In the genomic region with DNA sequence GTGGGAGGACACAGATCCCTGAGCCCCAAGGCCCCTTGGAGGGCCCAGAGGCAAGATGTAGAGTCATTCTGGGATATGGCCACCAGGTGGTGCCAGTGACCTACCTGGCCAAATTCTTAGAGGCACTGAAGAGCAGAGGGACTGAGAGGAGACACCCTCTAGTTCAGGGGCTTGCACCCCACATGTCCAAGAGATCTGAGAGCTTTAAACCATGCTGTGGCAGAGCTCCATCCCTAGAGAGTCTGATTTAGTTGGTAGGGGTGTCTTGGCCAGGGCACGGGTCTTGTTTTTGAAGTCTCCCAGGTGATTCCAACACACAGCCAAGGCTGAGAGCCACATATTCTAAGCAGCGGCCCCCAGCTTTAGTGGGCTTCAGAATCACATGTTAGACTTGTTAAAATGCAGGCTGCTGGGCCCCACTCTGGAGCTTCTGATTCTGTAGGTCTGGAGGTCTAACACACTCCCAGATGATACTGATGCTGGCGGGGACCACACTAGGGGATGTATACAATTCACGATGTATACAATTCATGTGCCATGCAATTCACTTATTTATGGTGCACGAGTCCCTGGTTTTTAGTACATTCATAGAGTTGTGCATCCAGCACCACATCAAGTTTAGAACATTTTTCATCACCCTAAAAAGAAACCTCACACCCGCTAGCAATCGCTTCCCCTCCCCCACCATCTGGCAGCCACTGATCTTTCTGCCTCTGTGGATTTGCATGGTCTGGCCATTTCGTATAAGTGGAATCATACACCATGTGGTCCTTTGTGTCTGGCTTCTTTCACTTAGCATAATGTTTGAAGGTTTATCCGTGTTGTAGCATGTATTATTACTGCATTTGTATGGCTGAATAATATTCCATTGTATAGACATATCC, we compare ENCODE assay signal across 9 cellular contexts. TPM values are rescaled to one million over a fixed set of nuclear protein-coding genes. Genes with fewer than 3 reads are reported as not detected.
DNase-seq lines count a peak whose midpoint lies in the region; ATAC-seq and TF ChIP-seq lines count a peak whose summit lies in the region.
"Had no signal": no experiment of that assay in that cellular context is flagged by ENCODE, and none has a peak within 500 bp of the region (broad histone marks: within the 10 kb centered on the region; RNA-seq: fewer than 3 reads in every experiment).

No MANE protein-coding gene starts in this region.

- POLR2A ChIA-PET in Caco-2 (lab: Charles Lee): interaction anchor here (0.6 to 1.5 kb wide), 2 partner anchors 72 to 208 kb away, joined by 3 to 7 read pairs; partner anchors contain the start of gene PALD1

- H3K4me3 Mint-ChIP-seq in Caco-2 (ENCODE audit: unreplicated experiment): no peak overlapping the region
- H3K4me3 Mint-ChIP-seq: T-helper 1 cell treated with Interleukin-12 subunit alpha and Interleukin-12 subunit beta and Interleukin-4 antibody, amounts not matched to agents 30 μg/mL and 1 μg/mL, for 36 hours had no signal

- H3K4me3 ChIP-seq in Caco-2 (ENCODE audit: low read depth, low read length) (no peak overlapping the region), OCI-LY3 (ENCODE audit: low read length) (no peak overlapping the region), neural cell (ENCODE audit: low read length) (no peak overlapping the region)

- H3K27me3 Mint-ChIP-seq in Caco-2 (ENCODE audit: insufficient read depth, unreplicated experiment): no peaks in the 10 kb centered on the region

- intact Hi-C loops in Caco-2 (cut with micrococcal nuclease; ENCODE audit: unreplicated experiment): loop anchor here (1.0 to 10.0 kb wide), 6 partner anchors 119 to 330 kb away; partner anchors contain the start of genes ADAMTS14 and SGPL1

- H3K4me1 Mint-ChIP-seq in Caco-2 (ENCODE audit: low read depth, unreplicated experiment): peaks cover 16% of the 10 kb centered on the region

- no peak overlapping the region for H3K27ac Mint-ChIP-seq in Caco-2 (ENCODE audit: unreplicated experiment)
- H3K27ac Mint-ChIP-seq: T-helper 1 cell treated with Interleukin-12 subunit alpha and Interleukin-12 subunit beta and Interleukin-4 antibody, amounts not matched to agents 30 μg/mL and 1 μg/mL, for 36 hours had no signal

- DNase-seq in Caco-2: peak; percentile 78 to 88
- DNase-seq in activated T-cell treated with anti-CD3 and anti-CD28 coated beads for 4 hours: peak; percentile 64
- peak; percentile 32 for DNase-seq in fibroblast of gingiva (ENCODE audit: low read depth)
- peak; percentile 29 for DNase-seq in stromal cell of bone marrow (ENCODE audit: low read depth)
- no peak for DNase-seq in NCI-H524 treated with DMSO at 0.1 percent for 48 hours (lab: John Stamatoyannopoulos, UW)

- ATAC-seq in HG02798 (IDR thresholded peaks at IDR 0.05; ENCODE audit: poor library complexity, unreplicated experiment): peak; percentile 55

- H3K9me3 ChIP-seq in Caco-2: no peaks in the 10 kb centered on the region
- H3K9me3 ChIP-seq in OCI-LY3 (ENCODE audit: insufficient read depth, low read length): no peaks in the 10 kb centered on the region
- H3K9me3 ChIP-seq in neural cell (ENCODE audit: low read length): no peaks in the 10 kb centered on the region

- TF ChIP-seq CTCF in Caco-2 (IDR thresholded peaks at IDR 0.05; ENCODE audit: insufficient read depth in 1 of 2, low read depth in 1 of 2, low read length in 1 of 2, severe bottlenecking in 1 of 2, unreplicated experiment in 1 of 2) (peak; percentile 99 to 100), OCI-LY3 (IDR thresholded peaks at IDR 0.05; ENCODE audit: low read depth, low read length) (peak; percentile 65), neural cell (IDR thresholded peaks at IDR 0.05; ENCODE audit: poor library complexity, severe bottlenecking) (peak; percentile 85)

- no peak for TF ChIP-seq EP300 in neural cell (conservative IDR thresholded peaks at IDR 0.05; ENCODE audit: poor library complexity, severe bottlenecking)

- H3K27me3 ChIP-seq in Caco-2 (replicated peaks; ENCODE audit: control insufficient read depth, insufficient read depth, low read length): no peaks in the 10 kb centered on the region
- no peaks in the 10 kb centered on the region for H3K27me3 ChIP-seq in OCI-LY3 (ENCODE audit: low read depth, low read length)
- no peaks in the 10 kb centered on the region for H3K27me3 ChIP-seq in neural cell (ENCODE audit: insufficient read depth, low read depth, low read length)

- no peaks in the 10 kb centered on the region for H3K36me3 ChIP-seq in Caco-2 (ENCODE audit: control insufficient read depth, insufficient read depth, low read length)
- peaks cover 2% of the 10 kb centered on the region for H3K36me3 ChIP-seq in OCI-LY3 (replicated peaks; ENCODE audit: low read depth, low read length)
- no peaks in the 10 kb centered on the region for H3K36me3 ChIP-seq in neural cell (ENCODE audit: insufficient read depth, low read length)

- TF ChIP-seq RAD21 in neural cell (conservative IDR thresholded peaks at IDR 0.05): peak; percentile 87

- H3K4me1 ChIP-seq in Caco-2: peaks cover 5% of the 10 kb centered on the region; the same call in 1 of the 2 replicates
- no peaks in the 10 kb centered on the region for H3K4me1 ChIP-seq in OCI-LY3 (ENCODE audit: low read length)

- BruUV-seq in Caco-2 (replicated peaks; lab: Mats Ljungman, UMichigan): no TSS peak

- H3F3A ChIP-seq in neural cell (ENCODE audit: insufficient read depth, low read length, poor library complexity, severe bottlenecking): no peaks in the 10 kb centered on the region

- no peaks in the 10 kb centered on the region for H3K9me2 ChIP-seq in neural cell (ENCODE audit: insufficient read depth, low read length)

- no peaks in the 10 kb centered on the region for H3K9me3 Mint-ChIP-seq in Caco-2 (ENCODE audit: unreplicated experiment)
- H3K9me3 Mint-ChIP-seq: T-helper 1 cell treated with Interleukin-12 subunit alpha and Interleukin-12 subunit beta and Interleukin-4 antibody, amounts not matched to agents 30 μg/mL and 1 μg/mL, for 36 hours had no signal

- H2AFZ ChIP-seq in OCI-LY3 (ENCODE audit: low read depth, low read length) (no peak overlapping the region), neural cell (ENCODE audit: low read depth, low read length) (no peak overlapping the region)

- H4K20me1 ChIP-seq in OCI-LY3 (ENCODE audit: insufficient read depth, low read length) (no peaks in the 10 kb centered on the region), neural cell (ENCODE audit: insufficient read depth) (no peaks in the 10 kb centered on the region)

- H3K79me2 ChIP-seq in OCI-LY3 (ENCODE audit: low read length) (no peaks in the 10 kb centered on the region), neural cell (replicated peaks; ENCODE audit: insufficient read depth, low read length) (no peaks in the 10 kb centered on the region)

- CTCF ChIA-PET in Caco-2 (lab: Charles Lee): interaction anchor here (0.8 to 1.4 kb wide), 3 partner anchors 12 to 120 kb away, joined by 3 to 6 read pairs (median 4); no protein-coding TSS in a partner anchor

- H3K36me3 Mint-ChIP-seq in Caco-2 (ENCODE audit: insufficient read depth, unreplicated experiment): no peaks in the 10 kb centered on the region

- H3K27ac ChIP-seq in OCI-LY3 (ENCODE audit: low read length) (no peak overlapping the region), neural cell (ENCODE audit: low read length) (no peak overlapping the region)

- H3K4me2 ChIP-seq in OCI-LY3 (ENCODE audit: low read length): no peak overlapping the region
- H3K4me2 ChIP-seq in neural cell (ENCODE audit: low read length): no peak overlapping the region

- H3K9ac ChIP-seq in OCI-LY3 (ENCODE audit: low read length): no peak overlapping the region
- no peak overlapping the region for H3K9ac ChIP-seq in neural cell (ENCODE audit: low read length)

TF ChIP-seq in neural cell, 6 proteins besides CTCF, POLR2A, EP300 and RAD21:
- TF ChIP-seq EZH2 (IDR thresholded peaks at IDR 0.05; ENCODE audit: borderline replicate concordance, insufficient read depth, low read length, poor library complexity, severe bottlenecking): no peak
- TF ChIP-seq SMC3 (conservative IDR thresholded peaks at IDR 0.05; ENCODE audit: poor library complexity): peak; percentile 90
- no peak for TF ChIP-seq TAF1 (IDR thresholded peaks at IDR 0.05; ENCODE audit: low read depth)
- no peak for TF ChIP-seq MXI1 (conservative IDR thresholded peaks at IDR 0.05; ENCODE audit: poor library complexity, severe bottlenecking)
TF ChIP-seq in neural cell: peak in this region for 1.

RNA-seq across cellular contexts. Expression of gene PRF1, which starts 52.3 kb away (rescaled TPM):
- 0.34 TPM in 1 of 2 replicates, not detected in the other for total RNA-seq in Caco-2 (2022)
- not detected in 2 replicates for polyA plus RNA-seq in neural cell
- polyA minus RNA-seq in neural cell: not detected in 2 replicates
